ENCODE assay signal across 30 cellular contexts in genomic region chr7:1977059-1977875, GRCh38.
DNase-seq lines count a peak whose midpoint lies in the region; ATAC-seq and TF ChIP-seq lines count a peak whose summit lies in the region.
"Had no signal": no experiment of that assay in that cellular context is flagged by ENCODE, and none has a peak within 500 bp of the region (broad histone marks: within the 10 kb centered on the region; RNA-seq: fewer than 3 reads in every experiment).

No MANE protein-coding gene starts in this region.

- H3K27me3 ChIP-seq in heart right ventricle (no peaks in the 10 kb centered on the region), lower lobe of right lung (ENCODE audit: low read depth) (no peaks in the 10 kb centered on the region)

- intact Hi-C loops in left cardiac atrium (cut with DNase I) (no loop called here), heart right ventricle (cut with DNase I) (no loop called here), lower lobe of right lung (cut with DNase I) (no loop called here)

- DNase-seq in left cardiac atrium (peak; percentile 13), heart right ventricle (no peak), glutamatergic neuron (peak; percentile 4), lower lobe of right lung (peak; percentile 25), medulla oblongata (ENCODE audit: extremely low spot score) (no peak), DMS153 (lab: John Stamatoyannopoulos, UW) (no peak)
- DNase-seq: AML-193; CD8-positive, alpha-beta T cell; DMS79; EL; GDM1; H9; MM.1S; NCI-H1048; NCI-H1417; NCI-H1694; NCI-H2029 treated with DMSO at 0.1 percent for 48 hours; NCI-H526 treated with DMSO at 0.1 percent for 48 hours; RPMI8226; SHP77 treated with DMSO at 0.1 percent for 48 hours had no signal

- H3K9me3 Mint-ChIP-seq in glutamatergic neuron (ENCODE audit: unreplicated experiment), result peaks cover 13% of the 10 kb centered on the region
- H3K9me3 Mint-ChIP-seq in stimulated activated memory B cell treated with anti-CD40 and anti-IgM and Interleukin-4, amounts not matched to agents 10 μg/mL and 1 μg/mL and 100 μg/mL, for 72 hours, result no peaks in the 10 kb centered on the region
- H3K9me3 Mint-ChIP-seq: CD8-positive, alpha-beta T cell; IgD-negative memory B cell had no signal

- peaks cover 12% of the 10 kb centered on the region for H3K4me1 Mint-ChIP-seq in glutamatergic neuron (ENCODE audit: low read depth, unreplicated experiment)
- peaks cover 20% of the 10 kb centered on the region for H3K4me1 Mint-ChIP-seq in stimulated activated memory B cell treated with anti-CD40 and anti-IgM and Interleukin-4, amounts not matched to agents 10 μg/mL and 1 μg/mL and 100 μg/mL, for 72 hours
- H3K4me1 Mint-ChIP-seq: GM23338 had no signal

- no peak overlapping the region for H3K4me3 ChIP-seq in heart right ventricle
- H3K4me3 ChIP-seq in lower lobe of right lung, result no peak overlapping the region
- H3K4me3 ChIP-seq: A549, GM12878, GM23338, SK-N-MC had no signal

- peaks cover 15% of the 10 kb centered on the region for H3K36me3 Mint-ChIP-seq in glutamatergic neuron (ENCODE audit: unreplicated experiment)
- peaks cover 53% of the 10 kb centered on the region for H3K36me3 Mint-ChIP-seq in stimulated activated memory B cell treated with anti-CD40 and anti-IgM and Interleukin-4, amounts not matched to agents 10 μg/mL and 1 μg/mL and 100 μg/mL, for 72 hours

- H3K36me3 ChIP-seq in heart right ventricle (peaks cover 0 to 26% (median 0%) of the 10 kb centered on the region in 9 donors), lower lobe of right lung (peaks cover 17% of the 10 kb centered on the region)

- ATAC-seq in left cardiac atrium (no peak), heart right ventricle (no peak), lower lobe of right lung (no peak), HG02571 (IDR thresholded peaks at IDR 0.05; ENCODE audit: unreplicated experiment) (no peak)
- ATAC-seq in stimulated activated memory B cell treated with anti-CD40 and anti-IgM and Interleukin-4, amounts not matched to agents 10 μg/mL and 1 μg/mL and 100 μg/mL, for 72 hours, result no peak
- ATAC-seq: A549; CD8-positive, alpha-beta T cell; GM12878; GM23338 had no signal

- no peak overlapping the region for H3K4me3 Mint-ChIP-seq in glutamatergic neuron (ENCODE audit: unreplicated experiment)
- no peak overlapping the region for H3K4me3 Mint-ChIP-seq in stimulated activated memory B cell treated with anti-CD40 and anti-IgM and Interleukin-4, amounts not matched to agents 10 μg/mL and 1 μg/mL and 100 μg/mL, for 72 hours
- H3K4me3 Mint-ChIP-seq: CD8-positive, alpha-beta T cell; GM23338; H9; IgD-negative memory B cell had no signal

- H3K9me3 ChIP-seq in heart right ventricle (peaks cover 0 to 3% (median 0%) of the 10 kb centered on the region in 11 donors), lower lobe of right lung (no peaks in the 10 kb centered on the region)
- H3K9me3 ChIP-seq: A549, Caco-2 had no signal

- H3K4me1 ChIP-seq in heart right ventricle (peaks cover 0 to 4% (median 0%) of the 10 kb centered on the region in 9 donors), lower lobe of right lung (no peaks in the 10 kb centered on the region)
- H3K4me1 ChIP-seq: A549, Caco-2 had no signal

- TF ChIP-seq CTCF in heart right ventricle (IDR thresholded peaks at IDR 0.05) (no peak), glutamatergic neuron (IDR thresholded peaks at IDR 0.05; ENCODE audit: partially characterized antibody, unreplicated experiment) (no peak), lower lobe of right lung (IDR thresholded peaks at IDR 0.05) (no peak)

- WGBS in heart right ventricle, 2 donors, result 94 to 96% methylated on average over 44 of the region's 44 CpGs

- H3K27ac ChIP-seq in heart right ventricle (no peak overlapping the region), lower lobe of right lung (no peak overlapping the region)
- H3K27ac ChIP-seq: A549, C4-2B, KMS-11, SK-N-MC had no signal

- no peak overlapping the region for H3K27ac Mint-ChIP-seq in glutamatergic neuron (ENCODE audit: unreplicated experiment)
- H3K27ac Mint-ChIP-seq in stimulated activated memory B cell treated with anti-CD40 and anti-IgM and Interleukin-4, amounts not matched to agents 10 μg/mL and 1 μg/mL and 100 μg/mL, for 72 hours, result peak overlapping the region; percentile 38
- H3K27ac Mint-ChIP-seq: CD8-positive, alpha-beta T cell; GM23338; IgD-negative memory B cell had no signal

- peaks cover 2% of the 10 kb centered on the region for H3K27me3 Mint-ChIP-seq in glutamatergic neuron (ENCODE audit: unreplicated experiment)
- H3K27me3 Mint-ChIP-seq in stimulated activated memory B cell treated with anti-CD40 and anti-IgM and Interleukin-4, amounts not matched to agents 10 μg/mL and 1 μg/mL and 100 μg/mL, for 72 hours, result no peaks in the 10 kb centered on the region
- H3K27me3 Mint-ChIP-seq: IgD-negative memory B cell had no signal

Comparison
In these comparisons a context has a peak if more than half of its experiments do, and no peak if none do; other contexts are left out.
1. DNase-seq: peak in left cardiac atrium (single experiment), glutamatergic neuron (single experiment) and lower lobe of right lung (single experiment); none in heart right ventricle (0 of 2), medulla oblongata (single experiment) and DMS153 (single experiment).